Comparison of ENCODE assay signal across 10 cellular contexts in the genomic region with DNA sequence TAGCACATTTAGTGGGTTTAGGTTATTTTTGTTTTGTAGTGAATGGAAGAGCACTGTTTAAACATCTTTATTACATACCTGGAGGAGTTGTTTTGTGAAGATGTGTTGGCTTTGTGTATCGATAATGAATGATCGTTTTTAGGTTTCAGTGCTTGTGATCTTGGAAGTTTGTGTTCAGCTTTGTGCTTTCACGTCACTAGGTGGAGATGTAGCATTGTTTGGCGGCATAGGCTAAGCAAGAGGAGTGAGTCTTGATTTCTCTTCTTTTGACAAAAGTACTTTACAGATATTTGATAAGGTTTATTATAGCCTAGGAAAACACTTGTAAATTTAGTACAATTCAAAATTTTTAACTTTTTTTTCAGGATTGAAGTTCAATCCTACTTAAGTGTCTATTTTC. TPM values are rescaled to one million over a fixed set of nuclear protein-coding genes. Genes with fewer than 3 reads are reported as not detected.
DNase-seq lines count a peak whose midpoint lies in the region; ATAC-seq and TF ChIP-seq lines count a peak whose summit lies in the region.
"Had no signal": no experiment of that assay in that cellular context is flagged by ENCODE, and none has a peak within 500 bp of the region (broad histone marks: within the 10 kb centered on the region; RNA-seq: fewer than 3 reads in every experiment).

No MANE protein-coding gene starts in this region.

- TF ChIP-seq EP300 in SK-N-SH (IDR thresholded peaks at IDR 0.05; ENCODE audit: borderline replicate concordance in 1 of 2, low read depth in 1 of 2, low read length in 1 of 2), result no peak

- H4K20me1 ChIP-seq in SK-N-SH (ENCODE audit: insufficient read depth), result no peaks in the 10 kb centered on the region

- H3K4me1 ChIP-seq in left ventricle myocardium inferior (no peaks in the 10 kb centered on the region), SK-N-SH (ENCODE audit: control insufficient read depth in 1 of 2, insufficient read depth in 2 of 2, low read depth in 1 of 2, low read length in 1 of 2) (no peaks in the 10 kb centered on the region), testis (no peaks in the 10 kb centered on the region)

- no peaks in the 10 kb centered on the region for H3K9me3 ChIP-seq in left ventricle myocardium inferior (replicated peaks)
- H3K9me3 ChIP-seq in SK-N-SH, result no peaks in the 10 kb centered on the region
- no peaks in the 10 kb centered on the region for H3K9me3 ChIP-seq in testis

- H3K27ac ChIP-seq in left ventricle myocardium inferior (replicated peaks), result no peak overlapping the region
- no peak overlapping the region for H3K27ac ChIP-seq in SK-N-SH (ENCODE audit: low read depth in 2 of 2, low read length in 1 of 2)
- H3K27ac ChIP-seq in testis, result no peak overlapping the region

- TF ChIP-seq RAD21 in SK-N-SH (IDR thresholded peaks at IDR 0.05; ENCODE audit: low read length), result peak; percentile 60

- no peak overlapping the region for H3K4me3 Mint-ChIP-seq in activated CD4-positive, alpha-beta T cell treated with anti-CD3 and anti-CD28 coated beads, Interleukin-2, amount 10 ng/mL, durations not matched to agents 24 days and 14 days

- no peaks in the 10 kb centered on the region for H3K9me3 Mint-ChIP-seq in activated CD4-positive, alpha-beta T cell treated with anti-CD3 and anti-CD28 coated beads, Interleukin-2, amount 10 ng/mL, durations not matched to agents 24 days and 14 days

- H3K4me1 Mint-ChIP-seq in activated CD4-positive, alpha-beta T cell treated with anti-CD3 and anti-CD28 coated beads, Interleukin-2, amount 10 ng/mL, durations not matched to agents 24 days and 14 days, result peaks cover 16% of the 10 kb centered on the region

- no peak overlapping the region for H3K9ac ChIP-seq in SK-N-SH

- no peak for ATAC-seq in Right ventricle myocardium inferior
- ATAC-seq in HG02852 (IDR thresholded peaks at IDR 0.05; ENCODE audit: unreplicated experiment), result no peak
- ATAC-seq in GM21423 (IDR thresholded peaks at IDR 0.05; ENCODE audit: unreplicated experiment), result no peak

- CTCF ChIA-PET in SK-N-SH (lab: Yijun Ruan, JAX), result interaction anchor here (0.6 to 1.4 kb wide), 3 partner anchors 17 to 1197 kb away, joined by 3 to 4 read pairs (median 3); no protein-coding TSS in a partner anchor

- TF ChIP-seq CTCF in left ventricle myocardium inferior (IDR thresholded peaks at IDR 0.05; ENCODE audit: borderline replicate concordance) (peak; percentile 34), SK-N-SH (IDR thresholded peaks at IDR 0.05) (peak; percentile 33; the same call in 1 of the 2 replicates), fibroblast of the aortic adventitia (IDR thresholded peaks at IDR 0.05; ENCODE audit: insufficient read depth, low read length) (peak; percentile 10), testis (IDR thresholded peaks at IDR 0.05) (peak in 1 of 3 experiments; percentile 14)

- peaks cover 18% of the 10 kb centered on the region for H3K36me3 Mint-ChIP-seq in activated CD4-positive, alpha-beta T cell treated with anti-CD3 and anti-CD28 coated beads, Interleukin-2, amount 10 ng/mL, durations not matched to agents 24 days and 14 days (ENCODE audit: low read depth)

- H3K27me3 ChIP-seq in left ventricle myocardium inferior (ENCODE audit: low read depth) (no peaks in the 10 kb centered on the region), SK-N-SH (ENCODE audit: insufficient read depth) (no peaks in the 10 kb centered on the region; the same call in 1 of the 2 replicates), testis (no peaks in the 10 kb centered on the region)

- intact Hi-C loops in left ventricle myocardium inferior (cut with micrococcal nuclease) (no loop called here), Right ventricle myocardium inferior (cut with DNase I) (no loop called here), testis (cut with DNase I; ENCODE audit: low total_unique reads) (no loop called here)
- intact Hi-C loops in activated CD4-positive, alpha-beta T cell treated with anti-CD3 and anti-CD28 coated beads, Interleukin-2, amount 10 ng/mL, durations not matched to agents 24 days and 14 days (cut with micrococcal nuclease), result no loop called here

- H3K27ac Mint-ChIP-seq in activated CD4-positive, alpha-beta T cell treated with anti-CD3 and anti-CD28 coated beads, Interleukin-2, amount 10 ng/mL, durations not matched to agents 24 days and 14 days, result no peak overlapping the region

- no peaks in the 10 kb centered on the region for H3K27me3 Mint-ChIP-seq in activated CD4-positive, alpha-beta T cell treated with anti-CD3 and anti-CD28 coated beads, Interleukin-2, amount 10 ng/mL, durations not matched to agents 24 days and 14 days

- no peaks in the 10 kb centered on the region for H3F3A ChIP-seq in SK-N-SH (replicated peaks; ENCODE audit: insufficient read depth)

- DNase-seq in left ventricle myocardium inferior (no peak), Right ventricle myocardium inferior (ENCODE audit: missing footprints) (no peak), SK-N-SH (no peak), fibroblast of the aortic adventitia (ENCODE audit: low read depth) (peak; percentile 21), testis (peak; percentile 36)
- no peak for DNase-seq in activated CD4-positive, alpha-beta T cell treated with anti-CD3 and anti-CD28 coated beads, Interleukin-2, amount 10 ng/mL, durations not matched to agents 24 days and 14 days
- DNase-seq: COR-L47; stimulated activated naive CD4-positive, alpha-beta T cell treated with Interleukin-2 at 50 U/mL for 16 hours had no signal

- POLR2A ChIA-PET in SK-N-SH (lab: Yijun Ruan, JAX), result no interaction called here

- no peaks in the 10 kb centered on the region for H3K9me2 ChIP-seq in SK-N-SH

- H3K4me2 ChIP-seq in SK-N-SH, result no peak overlapping the region

- H3K36me3 ChIP-seq in left ventricle myocardium inferior, result peaks cover 5% of the 10 kb centered on the region
- no peaks in the 10 kb centered on the region for H3K36me3 ChIP-seq in SK-N-SH (replicated peaks in 1 of 2; ENCODE audit: control insufficient read depth in 1 of 2, insufficient read depth in 2 of 2, low read length in 1 of 2)
- no peaks in the 10 kb centered on the region for H3K36me3 ChIP-seq in testis (ENCODE audit: low read depth, missing control alignments)

- H3K4me3 ChIP-seq in left ventricle myocardium inferior (no peak overlapping the region), SK-N-SH (ENCODE audit: low read depth in 2 of 2, low read length in 1 of 2) (no peak overlapping the region), fibroblast of the aortic adventitia (ENCODE audit: low read depth, low read length) (no peak overlapping the region), testis (no peak overlapping the region)

- H3K79me2 ChIP-seq in SK-N-SH (ENCODE audit: insufficient read depth), result no peaks in the 10 kb centered on the region

- TF ChIP-seq POLR2A in testis (IDR thresholded peaks at IDR 0.05), result no peak

- no peak overlapping the region for H2AFZ ChIP-seq in SK-N-SH (ENCODE audit: low read depth)

- WGBS in SK-N-SH (ENCODE audit: low lambda C conversion rate), result 36% methylated on average over 4 of the region's 4 CpGs
- WGBS in testis, 2 donors, result 35 to 44% methylated on average over 4 of the region's 4 CpGs

TF ChIP-seq in SK-N-SH, 30 proteins besides CTCF, POLR2A, EP300 and RAD21:
- no peak for TF ChIP-seq RFX5 (IDR thresholded peaks at IDR 0.05; ENCODE audit: low read length)
- TF ChIP-seq JUND (IDR thresholded peaks at IDR 0.05), result no peak
- TF ChIP-seq MEF2A (IDR thresholded peaks at IDR 0.05; ENCODE audit: borderline replicate concordance, low read depth), result no peak
- TF ChIP-seq TCF12 (IDR thresholded peaks at IDR 0.05), result no peak
- no peak for TF ChIP-seq SMC3 (IDR thresholded peaks at IDR 0.05; ENCODE audit: low read depth, low read length)
- no peak for TF ChIP-seq CHD2 (IDR thresholded peaks at IDR 0.05; ENCODE audit: low read length, partially characterized antibody)
- no peak for TF ChIP-seq EZH2phosphoT487 (IDR thresholded peaks at IDR 0.05; ENCODE audit: borderline replicate concordance, low read depth)
- TF ChIP-seq, protein P1, sequence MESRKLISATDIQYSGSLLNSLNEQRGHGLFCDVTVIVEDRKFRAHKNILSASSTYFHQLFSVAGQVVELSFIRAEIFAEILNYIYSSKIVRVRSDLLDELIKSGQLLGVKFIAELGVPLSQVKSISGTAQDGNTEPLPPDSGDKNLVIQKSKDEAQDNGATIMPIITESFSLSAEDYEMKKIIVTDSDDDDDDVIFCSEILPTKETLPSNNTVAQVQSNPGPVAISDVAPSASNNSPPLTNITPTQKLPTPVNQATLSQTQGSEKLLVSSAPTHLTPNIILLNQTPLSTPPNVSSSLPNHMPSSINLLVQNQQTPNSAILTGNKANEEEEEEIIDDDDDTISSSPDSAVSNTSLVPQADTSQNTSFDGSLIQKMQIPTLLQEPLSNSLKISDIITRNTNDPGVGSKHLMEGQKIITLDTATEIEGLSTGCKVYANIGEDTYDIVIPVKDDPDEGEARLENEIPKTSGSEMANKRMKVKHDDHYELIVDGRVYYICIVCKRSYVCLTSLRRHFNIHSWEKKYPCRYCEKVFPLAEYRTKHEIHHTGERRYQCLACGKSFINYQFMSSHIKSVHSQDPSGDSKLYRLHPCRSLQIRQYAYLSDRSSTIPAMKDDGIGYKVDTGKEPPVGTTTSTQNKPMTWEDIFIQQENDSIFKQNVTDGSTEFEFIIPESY (IDR thresholded peaks at IDR 0.05; ENCODE audit: borderline replicate concordance, low read depth), result no peak
TF ChIP-seq in SK-N-SH: peak in this region for 0.

RNA-seq across cellular contexts. Expression of a gene that starts 50.4 kb away (rescaled TPM):
- total RNA-seq in left ventricle myocardium inferior, result 10.7 TPM
- 6.3 TPM for total RNA-seq in Right ventricle myocardium inferior
- 2.5 and 3.1 TPM in 2 replicates for polyA plus RNA-seq in SK-N-SH (2012; rRNA removed)
- 3.1 and 3.2 TPM in 2 replicates for polyA plus RNA-seq in SK-N-SH (2012; cell fraction: cytosol; rRNA removed)
- 0.85 and 1.6 TPM in 2 replicates for polyA plus RNA-seq in SK-N-SH (2012; cell fraction: nucleus; rRNA removed)
- 2.9 and 6.7 TPM in 2 replicates for total RNA-seq in fibroblast of the aortic adventitia (ENCODE audit: low replicate concordance)
- total RNA-seq in testis, result 10 to 100 TPM; 71.1 to 74.8 TPM
- 28.1 TPM for polyA plus RNA-seq in testis (ENCODE audit: insufficient read depth, low read depth, low replicate concordance)
- total RNA-seq in activated CD4-positive, alpha-beta T cell treated with anti-CD3 and anti-CD28 coated beads, Interleukin-2, amount 10 ng/mL, durations not matched to agents 24 days and 14 days, result 26.3 and 30.7 TPM in 2 replicates

Comparison
In these comparisons a context has a peak if more than half of its experiments do, and no peak if none do; other contexts are left out.
1. DNase-seq: peak in fibroblast of the aortic adventitia (single experiment) and testis (single experiment); none in left ventricle myocardium inferior (single experiment), Right ventricle myocardium inferior (single experiment), SK-N-SH (single experiment) and activated CD4-positive, alpha-beta T cell treated with anti-CD3 and anti-CD28 coated beads, Interleukin-2, amount 10 ng/mL, durations not matched to agents 24 days and 14 days (single experiment).